19 cellular contexts compared by ENCODE assay signal in genomic region chr2:225534697-225535096, GRCh38.
A peak's percentile ranks its signal among the peaks of the same experiment; 100 is the strongest.
DNase-seq lines count a peak whose midpoint lies in the region; ATAC-seq and TF ChIP-seq lines count a peak whose summit lies in the region.
"Had no signal": no experiment of that assay in that cellular context is flagged by ENCODE, and none has a peak within 500 bp of the region (broad histone marks: within the 10 kb centered on the region; RNA-seq: fewer than 3 reads in every experiment).

No MANE protein-coding gene starts in this region.

- no peaks in the 10 kb centered on the region for H3K4me1 ChIP-seq in foreskin keratinocyte
- H3K4me1 ChIP-seq: Caco-2 had no signal

- no peak overlapping the region for H3K4me3 Mint-ChIP-seq in endothelial cell (ENCODE audit: unreplicated experiment)
- H3K4me3 Mint-ChIP-seq: CD4-positive, CD25-positive, alpha-beta regulatory T cell; GM23338 had no signal

- TF ChIP-seq CTCF in foreskin keratinocyte (conservative IDR thresholded peaks at IDR 0.05) (no peak), endothelial cell (IDR thresholded peaks at IDR 0.05; ENCODE audit: unreplicated experiment) (no peak)

- H3K27ac ChIP-seq in foreskin keratinocyte, result no peak overlapping the region

- DNase-seq in GM03348 (ENCODE audit: low spot score) (peak; percentile 16), RPMI7951 (ENCODE audit: low read depth) (peak; percentile 54), foreskin keratinocyte (peak; percentile 48 to 78), stromal cell of bone marrow (ENCODE audit: low read depth) (peak; percentile 5), endothelial cell (ENCODE audit: low spot score) (no peak), germinal center (ENCODE audit: low spot score) (no peak), SHP77 (lab: John Stamatoyannopoulos, UW) (no peak)
- DNase-seq: Caco-2; CD4-positive, CD25-positive, alpha-beta regulatory T cell; NCI-H1048; NCI-H2107; NCI-H2227 treated with DMSO at 0.1 percent for 48 hours; NCI-H524 had no signal

- H3K4me1 Mint-ChIP-seq in endothelial cell (ENCODE audit: unreplicated experiment), result no peaks in the 10 kb centered on the region
- H3K4me1 Mint-ChIP-seq: CD4-positive, CD25-positive, alpha-beta regulatory T cell; GM23338 had no signal

- no peaks in the 10 kb centered on the region for H3K27me3 Mint-ChIP-seq in endothelial cell (ENCODE audit: unreplicated experiment)

- no peaks in the 10 kb centered on the region for H3K27me3 ChIP-seq in foreskin keratinocyte

- no peak overlapping the region for H3K27ac Mint-ChIP-seq in endothelial cell (ENCODE audit: unreplicated experiment)
- H3K27ac Mint-ChIP-seq: CD4-positive, CD25-positive, alpha-beta regulatory T cell; GM23338 had no signal

- H3K9me3 Mint-ChIP-seq in endothelial cell (ENCODE audit: unreplicated experiment), result no peaks in the 10 kb centered on the region

- H3K36me3 Mint-ChIP-seq in endothelial cell (ENCODE audit: low read depth, unreplicated experiment), result no peaks in the 10 kb centered on the region
- H3K36me3 Mint-ChIP-seq: CD4-positive, CD25-positive, alpha-beta regulatory T cell had no signal

- peak; percentile 99 for ATAC-seq in foreskin keratinocyte
- ATAC-seq: GM12878, GM23338, HCT116, K562, Panc1, Right ventricle myocardium inferior had no signal

Comparison
In these comparisons a context has a peak if more than half of its experiments do, and no peak if none do; other contexts are left out.
1. DNase-seq: peak in GM03348 (single experiment), RPMI7951 (single experiment), foreskin keratinocyte (2 of 2) and stromal cell of bone marrow (single experiment); none in endothelial cell (single experiment), germinal center (single experiment) and SHP77 (0 of 2).